Comparison of ENCODE assay signal across 37 cellular contexts in the genomic region with DNA sequence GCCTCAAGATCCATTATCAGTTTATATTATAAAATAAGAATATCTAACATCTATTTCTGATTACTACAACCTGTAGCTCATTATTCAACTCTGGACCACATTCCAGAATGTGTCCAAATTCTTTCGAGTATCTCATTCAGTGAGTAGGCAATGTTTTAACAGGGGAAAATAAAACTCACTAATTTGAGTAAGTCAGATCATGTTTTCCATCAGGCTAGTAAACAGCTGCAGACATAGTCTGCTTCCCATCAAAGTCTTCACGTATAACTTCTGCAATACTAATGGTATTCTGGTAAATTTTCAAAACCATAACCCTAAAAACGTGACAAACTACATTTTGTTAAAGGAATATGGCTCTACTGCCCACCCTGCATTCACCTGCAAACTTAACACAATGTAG.
"Had no signal": no experiment of that assay in that cellular context is flagged by ENCODE, and none has a peak within 500 bp of the region (broad histone marks: within the 10 kb centered on the region; RNA-seq: fewer than 3 reads in every experiment).

No MANE protein-coding gene starts in this region.

- ATAC-seq: activated CD8-positive, alpha-beta T cell treated with anti-CD3 and anti-CD28 coated beads for 36 hours; activated naive CD4-positive, alpha-beta T cell treated with anti-CD3 and anti-CD28 coated beads, Interleukin-2, amount 50 U/mL, for 72 hours; activated T-cell treated with anti-CD3 and anti-CD28 coated beads, Interleukin-2, amount 50 U/mL, for 4 hours; activated T-cell treated with anti-CD3 and anti-CD28 coated beads, Interleukin-2, amount 50 U/mL, for 72 hours; activated T-helper 17 cell treated with anti-CD3 and anti-CD28 coated beads, Interleukin-2, amount 50 U/mL, for 72 hours; body of pancreas had no signal

- H3K27me3 Mint-ChIP-seq: activated B cell treated with CpG ODN at 0.5 μM for 24 hours; activated CD4-positive, alpha-beta memory T cell treated with anti-CD3 and anti-CD28 coated beads for 36 hours; activated CD4-positive, alpha-beta T cell treated with anti-CD3 and anti-CD28 coated beads, Interleukin-2, amount 10 ng/mL, durations not matched to agents 24 days and 14 days; activated CD8-positive, alpha-beta T cell treated with anti-CD3 and anti-CD28 coated beads for 36 hours; activated naive CD8-positive, alpha-beta T cell treated with anti-CD3 and anti-CD28 coated beads, Interleukin-2, amount 10 ng/mL, durations not matched to agents 7 days and 5 days; activated T-helper 17 cell treated with anti-CD3 and anti-CD28 coated beads, Interleukin-2, amount 50 U/mL, for 72 hours had no signal

- H3K36me3 ChIP-seq: adrenal gland, brain microvascular endothelial cell, breast epithelium had no signal

- DNase-seq: activated B cell treated with CpG ODN at 0.5 μM for 24 hours; activated CD4-positive, alpha-beta memory T cell treated with anti-CD3 and anti-CD28 coated beads for 36 hours; activated CD4-positive, alpha-beta T cell treated with anti-CD3 and anti-CD28 coated beads for 4 hours; activated CD4-positive, alpha-beta T cell treated with anti-CD3 and anti-CD28 coated beads, Interleukin-2, amount 10 ng/mL, durations not matched to agents 24 days and 14 days; activated CD4-positive, alpha-beta T cell treated with anti-CD3 and anti-CD28 coated beads, Interleukin-2, amount 50 U/mL, for 1 hour; activated CD4-positive, alpha-beta T cell treated with anti-CD3 and anti-CD28 coated beads, Interleukin-2, amount 50 U/mL, for 4 hours; activated CD4-positive, CD25-positive, alpha-beta regulatory T cell treated with anti-CD3 and anti-CD28 coated beads, Interleukin-2, amount 50 U/mL, for 72 hours; activated CD8-positive, alpha-beta memory T cell treated with anti-CD3 and anti-CD28 coated beads, Interleukin-2, amount 50 U/mL, for 4 hours; activated CD8-positive, alpha-beta T cell treated with anti-CD3 and anti-CD28 coated beads for 36 hours; activated effector memory CD4-positive, alpha-beta T cell treated with anti-CD3 and anti-CD28 coated beads, Interleukin-2, amount 50 U/mL, for 16 hours; activated gamma-delta T cell treated with Interleukin-2 at 50 U/mL for 16 hours; activated naive CD4-positive, alpha-beta T cell; activated naive CD4-positive, alpha-beta T cell treated with anti-CD3 and anti-CD28 coated beads for 36 hours; activated naive CD4-positive, alpha-beta T cell treated with anti-CD3 and anti-CD28 coated beads, Interleukin-2, amount 50 U/mL, for 16 hours; activated naive CD8-positive, alpha-beta T cell treated with anti-CD3 and anti-CD28 coated beads, Interleukin-2, amount 10 ng/mL, durations not matched to agents 7 days and 5 days; activated T-cell treated with anti-CD3 and anti-CD28 coated beads for 4 hours; activated T-cell treated with anti-CD3 and anti-CD28 coated beads, Interleukin-2, amount 50 U/mL, for 1 hour; activated T-cell treated with anti-CD3 and anti-CD28 coated beads, Interleukin-2, amount 50 U/mL, for 4 hours; activated T-cell treated with anti-CD3 and anti-CD28 coated beads, Interleukin-2, amount 50 U/mL, for 72 hours; adrenal gland; amniotic stem cell; aorta; body of pancreas; brain microvascular endothelial cell; central memory CD4-positive, alpha-beta T cell; T-helper 1 cell; T-helper 2 cell; T-helper 9 cell had no signal

- H3K9me3 ChIP-seq: adrenal gland, body of pancreas, breast epithelium had no signal

- H3K27me3 ChIP-seq: adrenal gland, body of pancreas, brain microvascular endothelial cell, breast epithelium had no signal

- H3K4me3 ChIP-seq: adrenal gland, body of pancreas, breast epithelium had no signal

- H3K4me1 Mint-ChIP-seq: activated B cell treated with CpG ODN at 0.5 μM for 24 hours; activated T-helper 17 cell treated with anti-CD3 and anti-CD28 coated beads, Interleukin-2, amount 50 U/mL, for 72 hours had no signal

- H3K4me3 Mint-ChIP-seq: activated B cell treated with CpG ODN at 0.5 μM for 24 hours; activated CD4-positive, alpha-beta memory T cell treated with anti-CD3 and anti-CD28 coated beads for 36 hours; activated CD4-positive, alpha-beta T cell treated with anti-CD3 and anti-CD28 coated beads, Interleukin-2, amount 10 ng/mL, durations not matched to agents 24 days and 14 days; activated CD8-positive, alpha-beta T cell treated with anti-CD3 and anti-CD28 coated beads for 36 hours; activated naive CD4-positive, alpha-beta T cell treated with anti-CD3 and anti-CD28 coated beads for 36 hours; activated naive CD8-positive, alpha-beta T cell treated with anti-CD3 and anti-CD28 coated beads, Interleukin-2, amount 10 ng/mL, durations not matched to agents 7 days and 5 days; activated T-cell treated with anti-CD3 and anti-CD28 coated beads, Interleukin-2, amount 50 U/mL, for 4 hours; activated T-cell treated with anti-CD3 and anti-CD28 coated beads, Interleukin-2, amount 50 U/mL, for 72 hours; activated T-helper 1 cell treated with anti-CD3 and anti-CD28 coated beads, Interleukin-12 subunit alpha, Interleukin-12 subunit beta, Interleukin-2, Interleukin-4 antibody, amounts not matched to agents 30 ng/mL and 10 ng/mL and 1 ng/mL, durations not matched to agents 14 hours and 24 hours and 36 hours; activated T-helper 17 cell treated with anti-CD3 and anti-CD28 coated beads, Interleukin-2, amount 50 U/mL, for 72 hours; T-helper 1 cell treated with Interleukin-12 subunit alpha and Interleukin-12 subunit beta and Interleukin-4 antibody, amounts not matched to agents 30 μg/mL and 1 μg/mL, for 36 hours; T-helper 2 cell treated with Interferon-gamma antibody and Interleukin-4, amounts not matched to agents 5 μg/mL and 100 μg/mL, for 36 hours had no signal

- H3K27ac Mint-ChIP-seq: activated B cell treated with CpG ODN at 0.5 μM for 24 hours; activated CD4-positive, alpha-beta memory T cell treated with anti-CD3 and anti-CD28 coated beads for 36 hours; activated CD4-positive, alpha-beta T cell treated with anti-CD3 and anti-CD28 coated beads, Interleukin-2, amount 10 ng/mL, durations not matched to agents 24 days and 14 days; activated CD8-positive, alpha-beta T cell treated with anti-CD3 and anti-CD28 coated beads for 36 hours; activated naive CD4-positive, alpha-beta T cell treated with anti-CD3 and anti-CD28 coated beads for 36 hours; activated naive CD4-positive, alpha-beta T cell treated with anti-CD3 and anti-CD28 coated beads, Interleukin-2, amount 50 U/mL, for 72 hours; activated naive CD8-positive, alpha-beta T cell treated with anti-CD3 and anti-CD28 coated beads, Interleukin-2, amount 10 ng/mL, durations not matched to agents 7 days and 5 days; activated T-cell treated with anti-CD3 and anti-CD28 coated beads, Interleukin-2, amount 50 U/mL, for 72 hours; activated T-helper 1 cell treated with anti-CD3 and anti-CD28 coated beads, Interleukin-12 subunit alpha, Interleukin-12 subunit beta, Interleukin-2, Interleukin-4 antibody, amounts not matched to agents 30 ng/mL and 10 ng/mL and 1 ng/mL, durations not matched to agents 14 hours and 24 hours and 36 hours; activated T-helper 17 cell treated with anti-CD3 and anti-CD28 coated beads, Interleukin-2, amount 50 U/mL, for 72 hours; T-helper 1 cell treated with Interleukin-12 subunit alpha and Interleukin-12 subunit beta and Interleukin-4 antibody, amounts not matched to agents 30 μg/mL and 1 μg/mL, for 36 hours; T-helper 2 cell treated with Interferon-gamma antibody and Interleukin-4, amounts not matched to agents 5 μg/mL and 100 μg/mL, for 36 hours had no signal

- H3K27ac ChIP-seq: adrenal gland, body of pancreas, brain microvascular endothelial cell, breast epithelium, VCaP had no signal

- H3K4me1 ChIP-seq: adrenal gland, body of pancreas, breast epithelium had no signal

- H3K9me3 Mint-ChIP-seq: activated B cell treated with CpG ODN at 0.5 μM for 24 hours; activated CD4-positive, alpha-beta memory T cell treated with anti-CD3 and anti-CD28 coated beads for 36 hours; activated CD4-positive, alpha-beta T cell treated with anti-CD3 and anti-CD28 coated beads, Interleukin-2, amount 10 ng/mL, durations not matched to agents 24 days and 14 days; activated T-cell treated with anti-CD3 and anti-CD28 coated beads, Interleukin-2, amount 50 U/mL, for 72 hours; activated T-helper 1 cell treated with anti-CD3 and anti-CD28 coated beads, Interleukin-12 subunit alpha, Interleukin-12 subunit beta, Interleukin-2, Interleukin-4 antibody, amounts not matched to agents 30 ng/mL and 10 ng/mL and 1 ng/mL, durations not matched to agents 14 hours and 24 hours and 36 hours; activated T-helper 17 cell treated with anti-CD3 and anti-CD28 coated beads, Interleukin-2, amount 50 U/mL, for 72 hours; T-helper 1 cell treated with Interleukin-12 subunit alpha and Interleukin-12 subunit beta and Interleukin-4 antibody, amounts not matched to agents 30 μg/mL and 1 μg/mL, for 36 hours; T-helper 2 cell treated with Interferon-gamma antibody and Interleukin-4, amounts not matched to agents 5 μg/mL and 100 μg/mL, for 36 hours had no signal

- FAIRE-seq: astrocyte, TTC549 had no signal
